ENCODE assay signal across 25 cellular contexts in the genomic region with DNA sequence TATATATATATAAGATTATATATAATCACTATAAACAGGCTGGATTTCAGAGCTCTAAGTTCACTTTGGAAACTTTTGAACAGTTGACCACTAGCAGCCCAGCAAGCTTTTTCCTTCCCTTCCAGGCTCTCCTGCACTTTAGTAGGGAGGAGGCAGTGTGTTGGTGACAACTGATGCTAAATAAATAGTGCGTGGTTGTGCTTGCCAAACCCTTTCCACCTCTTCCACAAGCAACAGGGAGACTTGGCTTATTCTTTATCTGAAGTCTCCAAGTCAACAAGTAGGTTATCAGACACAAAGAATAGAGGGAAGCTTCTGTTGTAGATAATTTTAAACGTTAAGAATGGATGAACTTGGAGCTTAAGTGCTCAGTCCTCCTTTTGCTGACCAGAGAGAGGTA.
"Had no signal": no experiment of that assay in that cellular context is flagged by ENCODE, and none has a peak within 500 bp of the region (broad histone marks: within the 10 kb centered on the region; RNA-seq: fewer than 3 reads in every experiment).

No MANE protein-coding gene starts in this region.

- H3K36me3 ChIP-seq: MG63 had no signal

- ATAC-seq: activated naive CD4-positive, alpha-beta T cell treated with anti-CD3 and anti-CD28 coated beads, Interleukin-2, amount 50 U/mL, for 72 hours; activated T-cell treated with anti-CD3 and anti-CD28 coated beads, Interleukin-2, amount 50 U/mL, for 4 hours; Panc1; Right ventricle myocardium inferior; T-cell had no signal

- H3K9me3 ChIP-seq: MG63 had no signal

- H3K27ac ChIP-seq: SK-N-MC, VCaP had no signal

- DNase-seq: activated CD4-positive, alpha-beta memory T cell treated with anti-CD3 and anti-CD28 coated beads for 36 hours; activated CD4-positive, alpha-beta T cell treated with anti-CD3 and anti-CD28 coated beads, Interleukin-2, amount 10 ng/mL, durations not matched to agents 7 days and 5 days; activated CD4-positive, CD25-positive, alpha-beta regulatory T cell; activated CD8-positive, alpha-beta memory T cell treated with anti-CD3 and anti-CD28 coated beads for 24 hours; activated effector memory CD4-positive, alpha-beta T cell treated with anti-CD3 and anti-CD28 coated beads, Interleukin-2, amount 50 U/mL, for 16 hours; activated naive CD4-positive, alpha-beta T cell treated with Interleukin-2 at 50 U/mL for 16 hours; activated T-cell treated with anti-CD3 and anti-CD28 coated beads, Interleukin-2, amount 50 U/mL, for 4 hours; anterior cingulate cortex; cerebellar nuclear complex; MG63; NCI-H1694; NCI-H2171 treated with DMSO at 0.1 percent for 48 hours; NCI-H524 treated with DMSO at 0.1 percent for 48 hours; NCI-H774; NK-92 treated with Interleukin-12 subunit alpha and Interleukin-12 subunit beta, amount 100 ng/mL, for 24 hours; OCI-M1; RPMI8226; T-cell; T-helper 2 cell; T1000 had no signal

- H3K27me3 ChIP-seq: MG63 had no signal

- H3K4me3 ChIP-seq: MG63, SK-N-MC had no signal
